1 cellular context compared by ENCODE assay signal in the genomic region with DNA sequence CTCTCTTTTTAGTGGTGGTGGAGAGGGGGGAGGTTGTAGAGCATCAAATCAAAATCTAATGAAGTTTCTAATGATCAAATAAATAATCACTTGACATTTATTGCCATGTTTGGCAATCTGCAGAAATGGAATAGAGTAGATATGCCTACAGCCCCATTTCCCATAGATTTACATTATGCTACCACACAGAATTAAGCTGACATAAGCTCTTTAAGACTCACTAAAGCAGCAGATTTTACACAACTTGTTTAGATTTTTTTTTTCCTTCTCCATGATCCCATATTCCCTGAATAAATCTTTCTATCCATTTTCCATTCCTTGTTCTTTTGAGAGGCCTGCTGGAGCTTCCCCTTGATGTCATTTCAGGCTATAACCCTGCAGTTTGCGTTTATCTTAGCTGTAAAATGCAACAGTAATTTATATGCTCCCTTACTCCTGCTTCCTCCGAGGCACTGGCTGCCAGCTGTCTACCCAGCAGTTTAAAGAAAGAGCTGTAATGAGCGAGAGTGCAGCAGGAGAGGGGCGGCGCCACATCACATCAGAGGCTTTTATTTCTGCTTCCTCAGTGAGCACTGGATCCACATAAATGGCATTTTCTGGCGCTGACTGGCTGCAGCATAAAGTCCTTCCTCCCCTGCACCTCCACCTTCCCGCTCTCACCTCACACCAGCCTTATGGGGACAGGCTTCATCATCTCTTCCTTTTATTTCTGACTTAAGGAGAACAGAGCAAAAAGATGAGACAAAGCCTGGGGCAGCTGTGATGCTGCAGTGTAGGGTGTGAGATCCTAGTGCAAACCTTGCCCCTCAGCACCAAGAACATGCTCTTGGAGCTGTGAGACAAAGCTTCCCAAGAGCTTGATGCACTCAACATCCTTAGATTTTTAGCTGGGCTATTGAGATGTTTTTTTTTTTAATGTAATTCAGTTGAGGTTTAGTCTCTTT.
TF ChIP-seq lines count a peak whose summit lies in the region.

No MANE protein-coding gene starts in this region.

TF ChIP-seq in H1, 55 proteins besides CTCF, POLR2A, EP300 and RAD21:
- TF ChIP-seq FOSL1 (IDR thresholded peaks at IDR 0.05; ENCODE audit: insufficient read depth, low read depth, low read length) (no peak), TBP (IDR thresholded peaks at IDR 0.05; ENCODE audit: low read depth, low read length) (no peak), RBBP5 (IDR thresholded peaks at IDR 0.05; ENCODE audit: borderline replicate concordance, low read depth, low read length) (no peak), SAP30 (IDR thresholded peaks at IDR 0.05; ENCODE audit: insufficient read depth, insufficient replicate concordance, low read length) (no peak), GABPA (IDR thresholded peaks at IDR 0.05; ENCODE audit: borderline replicate concordance, insufficient read depth, low read length) (no peak), POU5F1 (IDR thresholded peaks at IDR 0.05; ENCODE audit: low read depth, low read length) (no peak), SUZ12 (IDR thresholded peaks at IDR 0.05; ENCODE audit: low read length) (no peak), CBX5 (IDR thresholded peaks at IDR 0.05; ENCODE audit: low read depth, low read length) (no peak), KDM1A (IDR thresholded peaks at IDR 0.05; ENCODE audit: borderline replicate concordance, low read length) (no peak), ZNF274 (IDR thresholded peaks at IDR 0.05; ENCODE audit: borderline replicate concordance, extremely low read depth, low read length) (no peak), KDM4A (IDR thresholded peaks at IDR 0.05; ENCODE audit: low read depth, low read length, severe bottlenecking) (no peak), PHF8 (conservative IDR thresholded peaks at IDR 0.05; ENCODE audit: low read depth, low read length) (no peak), KDM5A (IDR thresholded peaks at IDR 0.05; ENCODE audit: low read length) (no peak), HDAC2 (IDR thresholded peaks at IDR 0.05; ENCODE audit: borderline replicate concordance in 1 of 2, low read depth in 2 of 2, low read length in 2 of 2) (no peak), CEBPB (IDR thresholded peaks at IDR 0.05; ENCODE audit: low read depth, low read length) (no peak), NRF1 (IDR thresholded peaks at IDR 0.05; ENCODE audit: low read depth, low read length) (no peak), ASH2L (IDR thresholded peaks at IDR 0.05; ENCODE audit: low read length) (no peak), CBX8 (IDR thresholded peaks at IDR 0.05; ENCODE audit: borderline replicate concordance, low read depth, low read length) (no peak)
- TF ChIP-seq, protein P1, sequence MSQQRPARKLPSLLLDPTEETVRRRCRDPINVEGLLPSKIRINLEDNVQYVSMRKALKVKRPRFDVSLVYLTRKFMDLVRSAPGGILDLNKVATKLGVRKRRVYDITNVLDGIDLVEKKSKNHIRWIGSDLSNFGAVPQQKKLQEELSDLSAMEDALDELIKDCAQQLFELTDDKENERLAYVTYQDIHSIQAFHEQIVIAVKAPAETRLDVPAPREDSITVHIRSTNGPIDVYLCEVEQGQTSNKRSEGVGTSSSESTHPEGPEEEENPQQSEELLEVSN (IDR thresholded peaks at IDR 0.05), result no peak
- TF ChIP-seq, protein P2, sequence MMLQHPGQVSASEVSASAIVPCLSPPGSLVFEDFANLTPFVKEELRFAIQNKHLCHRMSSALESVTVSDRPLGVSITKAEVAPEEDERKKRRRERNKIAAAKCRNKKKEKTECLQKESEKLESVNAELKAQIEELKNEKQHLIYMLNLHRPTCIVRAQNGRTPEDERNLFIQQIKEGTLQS (IDR thresholded peaks at IDR 0.05; ENCODE audit: insufficient read depth, low read depth, low read length), result no peak
